Comparison of ENCODE assay signal across 18 cellular contexts in genomic region chr3:47857151-47857550, GRCh38.
"Had no signal": no experiment of that assay in that cellular context is flagged by ENCODE, and none has a peak within 500 bp of the region (broad histone marks: within the 10 kb centered on the region; RNA-seq: fewer than 3 reads in every experiment).

No MANE protein-coding gene starts in this region.

- H3K4me3 ChIP-seq: adrenal gland, breast epithelium, esophagus squamous epithelium, gastroesophageal sphincter, stomach, suprapubic skin, vagina had no signal

- H3K4me1 ChIP-seq: breast epithelium, esophagus squamous epithelium, gastroesophageal sphincter, stomach, suprapubic skin, vagina had no signal

- H3K27ac ChIP-seq: breast epithelium, esophagus squamous epithelium, gastroesophageal sphincter, stomach, suprapubic skin, vagina had no signal

- H3K4me1 Mint-ChIP-seq: endodermal cell, neural crest cell, T-cell had no signal

- H3K27me3 ChIP-seq: adrenal gland, breast epithelium, esophagus squamous epithelium, gastroesophageal sphincter, stomach, suprapubic skin, vagina had no signal

- H3K27ac Mint-ChIP-seq: endodermal cell, T-cell had no signal

- H3K27me3 Mint-ChIP-seq: T-cell had no signal

- H3K9me3 Mint-ChIP-seq: activated naive CD4-positive, alpha-beta T cell treated with anti-CD3 and anti-CD28 coated beads, Interleukin-2, amount 50 U/mL, for 72 hours; endodermal cell; neural crest cell; T-cell had no signal

- ATAC-seq: activated naive CD4-positive, alpha-beta T cell treated with anti-CD3 and anti-CD28 coated beads, Interleukin-2, amount 50 U/mL, for 72 hours; gastroesophageal sphincter; T-cell had no signal

- H3K4me3 Mint-ChIP-seq: endodermal cell, T-cell had no signal

- H3K9me3 ChIP-seq: adrenal gland, breast epithelium, esophagus squamous epithelium, gastroesophageal sphincter, stomach, suprapubic skin, vagina had no signal

- H3K36me3 Mint-ChIP-seq: activated naive CD4-positive, alpha-beta T cell treated with anti-CD3 and anti-CD28 coated beads, Interleukin-2, amount 50 U/mL, for 72 hours had no signal

- DNase-seq: activated CD4-positive, alpha-beta T cell treated with anti-CD3 and anti-CD28 coated beads for 1 hour; activated CD4-positive, alpha-beta T cell treated with anti-CD3 and anti-CD28 coated beads, Interleukin-2, amount 50 U/mL, for 1 hour; cortex of kidney; endodermal cell; esophagus squamous epithelium; left cardiac atrium; mesenchymal stem cell; stimulated activated CD4-positive, alpha-beta T cell treated with anti-CD3 and anti-CD28 coated beads, Interleukin-12 subunit alpha, Interleukin-12 subunit beta, amount 100 ng/mL, for 4 hours; stomach; T-cell; trophoblast cell had no signal
